ENCODE assay signal across 12 cellular contexts in the genomic region with DNA sequence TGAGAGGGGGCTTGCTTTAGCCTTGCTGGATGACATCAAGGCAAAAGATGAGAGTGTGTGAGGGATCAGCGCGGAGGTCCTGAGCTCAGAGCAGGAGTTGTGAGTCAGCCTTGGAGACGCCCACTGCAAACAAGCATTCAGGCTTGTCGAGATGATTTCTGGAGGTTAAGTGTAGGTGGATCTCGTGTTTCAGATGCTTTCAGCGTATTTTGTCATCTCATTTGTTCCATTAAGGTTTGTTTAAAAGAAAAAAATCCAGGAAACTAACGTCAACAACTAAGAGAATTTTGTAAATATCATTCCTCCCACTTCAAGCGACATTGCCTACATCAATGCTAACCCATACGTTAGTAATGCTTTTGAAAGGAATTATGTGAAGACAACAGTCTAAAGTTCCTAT.
DNase-seq lines count a peak whose midpoint lies in the region; ATAC-seq and TF ChIP-seq lines count a peak whose summit lies in the region.
"Had no signal": no experiment of that assay in that cellular context is flagged by ENCODE, and none has a peak within 500 bp of the region (broad histone marks: within the 10 kb centered on the region; RNA-seq: fewer than 3 reads in every experiment).

No MANE protein-coding gene starts in this region.

- CTCF ChIA-PET in AG04450 (lab: Charles Lee), result no interaction called here

- TF ChIP-seq CTCF in AG04450 (IDR thresholded peaks at IDR 0.05; ENCODE audit: low read depth, low read length) (no peak), cardiac fibroblast (IDR thresholded peaks at IDR 0.05; ENCODE audit: low read depth, low read length) (no peak)

- no peaks in the 10 kb centered on the region for H3K36me3 Mint-ChIP-seq in stimulated activated naive B cell treated with anti-CD40 and anti-IgM and Interleukin-4, amounts not matched to agents 10 μg/mL and 1 μg/mL and 100 μg/mL, for 72 hours
- H3K36me3 Mint-ChIP-seq: activated naive CD8-positive, alpha-beta T cell treated with anti-CD3 and anti-CD28 coated beads, Interleukin-2, amount 10 ng/mL, durations not matched to agents 7 days and 5 days; CD8-positive, alpha-beta memory T cell had no signal

- H3K9me3 ChIP-seq in AG04450 (ENCODE audit: control insufficient read depth, insufficient read depth, low read length), result no peaks in the 10 kb centered on the region; the same call in 1 of the 2 replicates

- no peak overlapping the region for H3K4me3 Mint-ChIP-seq in stimulated activated naive B cell treated with anti-CD40 and anti-IgM and Interleukin-4, amounts not matched to agents 10 μg/mL and 1 μg/mL and 100 μg/mL, for 72 hours
- H3K4me3 Mint-ChIP-seq: activated naive CD8-positive, alpha-beta T cell treated with anti-CD3 and anti-CD28 coated beads, Interleukin-2, amount 10 ng/mL, durations not matched to agents 7 days and 5 days; CD8-positive, alpha-beta memory T cell had no signal

- POLR2A ChIA-PET in AG04450 (lab: Yijun Ruan, JAX), result no interaction called here

- DNase-seq in AG04450 (ENCODE audit: low read depth, low spot score), result peak; percentile 26
- DNase-seq in HT1080 (ENCODE audit: low read depth), result peak; percentile 57
- peak; percentile 47 to 64 for DNase-seq in cardiac fibroblast (ENCODE audit: low read depth in 2 of 2)
- peak in 30 of 56 donors; percentile 1 to 71 (median 22) for DNase-seq in nucleus accumbens (lab: John Stamatoyannopoulos, UW)
- no peak for DNase-seq in stimulated activated naive B cell treated with anti-CD40 and anti-IgM and Interleukin-4, amounts not matched to agents 10 μg/mL and 1 μg/mL and 100 μg/mL, for 72 hours
- DNase-seq in COLO668 (lab: John Stamatoyannopoulos, UW; ENCODE audit: unreplicated experiment), result no peak
- DNase-seq: activated naive CD8-positive, alpha-beta T cell treated with anti-CD3 and anti-CD28 coated beads, Interleukin-2, amount 10 ng/mL, durations not matched to agents 7 days and 5 days; CD8-positive, alpha-beta memory T cell; NCI-H1436; occipital lobe had no signal

- H3K27ac Mint-ChIP-seq in stimulated activated naive B cell treated with anti-CD40 and anti-IgM and Interleukin-4, amounts not matched to agents 10 μg/mL and 1 μg/mL and 100 μg/mL, for 72 hours, result no peak overlapping the region
- H3K27ac Mint-ChIP-seq: activated naive CD8-positive, alpha-beta T cell treated with anti-CD3 and anti-CD28 coated beads, Interleukin-2, amount 10 ng/mL, durations not matched to agents 7 days and 5 days; CD8-positive, alpha-beta memory T cell had no signal

- H3K4me1 Mint-ChIP-seq in stimulated activated naive B cell treated with anti-CD40 and anti-IgM and Interleukin-4, amounts not matched to agents 10 μg/mL and 1 μg/mL and 100 μg/mL, for 72 hours, result no peaks in the 10 kb centered on the region
- H3K4me1 Mint-ChIP-seq: activated naive CD8-positive, alpha-beta T cell treated with anti-CD3 and anti-CD28 coated beads, Interleukin-2, amount 10 ng/mL, durations not matched to agents 7 days and 5 days; CD8-positive, alpha-beta memory T cell had no signal

- no peak overlapping the region for H3K4me3 ChIP-seq in AG04450 (ENCODE audit: low read depth, low read length)
- H3K4me3 ChIP-seq in cardiac fibroblast (replicated peaks in 1 of 2; ENCODE audit: low read depth in 2 of 2, low read length in 2 of 2), result no peak overlapping the region

- ATAC-seq in HG02884 (IDR thresholded peaks at IDR 0.05; ENCODE audit: unreplicated experiment) (no peak), GM21786 (IDR thresholded peaks at IDR 0.05; ENCODE audit: unreplicated experiment) (no peak)
- no peak for ATAC-seq in stimulated activated naive B cell treated with anti-CD40 and anti-IgM and Interleukin-4, amounts not matched to agents 10 μg/mL and 1 μg/mL and 100 μg/mL, for 72 hours (replicated peaks)

- peaks cover 8 to 13% of the 10 kb centered on the region in 2 donors for H3K9me3 Mint-ChIP-seq in stimulated activated naive B cell treated with anti-CD40 and anti-IgM and Interleukin-4, amounts not matched to agents 10 μg/mL and 1 μg/mL and 100 μg/mL, for 72 hours

- H3K27me3 ChIP-seq in AG04450 (ENCODE audit: control insufficient read depth, insufficient read depth, low read length), result peaks cover 6% of the 10 kb centered on the region

- peak overlapping the region; percentile 31 for H3K27ac ChIP-seq in AG04450 (ENCODE audit: low read depth, low read length)

- H3K27me3 Mint-ChIP-seq in stimulated activated naive B cell treated with anti-CD40 and anti-IgM and Interleukin-4, amounts not matched to agents 10 μg/mL and 1 μg/mL and 100 μg/mL, for 72 hours, result no peaks in the 10 kb centered on the region
- H3K27me3 Mint-ChIP-seq: activated naive CD8-positive, alpha-beta T cell treated with anti-CD3 and anti-CD28 coated beads, Interleukin-2, amount 10 ng/mL, durations not matched to agents 7 days and 5 days had no signal

Comparison
In these comparisons a context has a peak if more than half of its experiments do, and no peak if none do; other contexts are left out.
1. DNase-seq: peak in AG04450 (single experiment), HT1080 (single experiment), cardiac fibroblast (2 of 2) and nucleus accumbens (30 of 56); none in stimulated activated naive B cell treated with anti-CD40 and anti-IgM and Interleukin-4, amounts not matched to agents 10 μg/mL and 1 μg/mL and 100 μg/mL, for 72 hours (single experiment) and COLO668 (single experiment).